ENCODE assay signal across 18 cellular contexts in genomic region chr12:112798019-112798760, GRCh38. TPM values are rescaled to one million over a fixed set of nuclear protein-coding genes. Genes with fewer than 3 reads are reported as not detected.
DNase-seq lines count a peak whose midpoint lies in the region; ATAC-seq and TF ChIP-seq lines count a peak whose summit lies in the region.
"Had no signal": no experiment of that assay in that cellular context is flagged by ENCODE, and none has a peak within 500 bp of the region (broad histone marks: within the 10 kb centered on the region; RNA-seq: fewer than 3 reads in every experiment).

No MANE protein-coding gene starts in this region.

- H3K4me3 Mint-ChIP-seq in effector memory CD8-positive, alpha-beta T cell: peak overlapping the region in 1 of 2 donors; percentile 19
- H3K4me3 Mint-ChIP-seq: mesothelial cell of epicardium had no signal

- no peaks in the 10 kb centered on the region for H3K36me3 Mint-ChIP-seq in effector memory CD8-positive, alpha-beta T cell (ENCODE audit: insufficient read depth)
- H3K36me3 Mint-ChIP-seq: mesothelial cell of epicardium had no signal

- ATAC-seq in effector memory CD8-positive, alpha-beta T cell (replicated peaks): no peak
- ATAC-seq: sciatic nerve had no signal

- H3K27me3 Mint-ChIP-seq in effector memory CD8-positive, alpha-beta T cell: peaks cover 67 to 93% of the 10 kb centered on the region in 2 donors

- DNase-seq in BE2C (peak; percentile 51), MV-4-11 (lab: John Stamatoyannopoulos, UW) (peak; percentile 1), amygdala (lab: John Stamatoyannopoulos, UW) (peak in 31 of 56 donors; percentile 3 to 43 (median 19)), left kidney (ENCODE audit: low read depth, low spot score) (peak; percentile 19), NCI-H510A (lab: John Stamatoyannopoulos, UW) (no peak), DMS 273 (lab: John Stamatoyannopoulos, UW; ENCODE audit: unreplicated experiment) (no peak)
- DNase-seq in effector memory CD8-positive, alpha-beta T cell: no peak
- no peak for DNase-seq in activated T-cell treated with anti-CD3 and anti-CD28 coated beads, Interleukin-2, amount 50 U/mL, for 48 hours
- DNase-seq: activated CD4-positive, CD25-positive, alpha-beta regulatory T cell; activated effector memory CD4-positive, alpha-beta T cell treated with Interleukin-2 at 50 U/mL for 16 hours; aorta; islet precursor cell; Kasumi-1; NCI-H187 treated with DMSO at 0.1 percent for 48 hours; stimulated activated CD4-positive, alpha-beta T cell treated with anti-CD3 and anti-CD28 coated beads, Interleukin-2, amount 100 ng/mL, for 24 hours had no signal

- no peak for TF ChIP-seq CTCF in BE2C (IDR thresholded peaks at IDR 0.05; ENCODE audit: low read depth, low read length)

- H3K36me3 ChIP-seq in BE2C: peaks cover 65% of the 10 kb centered on the region
- H3K36me3 ChIP-seq: suprapubic skin had no signal

- H3K4me1 Mint-ChIP-seq in effector memory CD8-positive, alpha-beta T cell (ENCODE audit: low read depth in 2 of 2): peaks cover 9 to 12% of the 10 kb centered on the region in 2 donors
- H3K4me1 Mint-ChIP-seq: mesothelial cell of epicardium had no signal

- H3K27ac Mint-ChIP-seq in effector memory CD8-positive, alpha-beta T cell: no peak overlapping the region
- H3K27ac Mint-ChIP-seq: mesothelial cell of epicardium had no signal

- peak overlapping the region; percentile 25 for H3K4me3 ChIP-seq in BE2C (ENCODE audit: low read depth, low read length)
- H3K4me3 ChIP-seq: suprapubic skin had no signal

- no peaks in the 10 kb centered on the region for H3K9me3 ChIP-seq in BE2C
- H3K9me3 ChIP-seq: suprapubic skin had no signal

- H3K9me3 Mint-ChIP-seq in effector memory CD8-positive, alpha-beta T cell: no peaks in the 10 kb centered on the region
- H3K9me3 Mint-ChIP-seq: mesothelial cell of epicardium had no signal

- no peaks in the 10 kb centered on the region for H3K27me3 ChIP-seq in BE2C

- H3K4me1 ChIP-seq in BE2C: peaks cover 59% of the 10 kb centered on the region
- H3K4me1 ChIP-seq: suprapubic skin had no signal

RNA-seq across cellular contexts. Expression of gene RPH3A, which starts 6.6 kb away (rescaled TPM):
- polyA plus RNA-seq in BE2C (2012; ENCODE audit: insufficient read depth, insufficient read length, low read depth): 61.2 TPM
- polyA plus RNA-seq: aorta had no signal

Comparison
In these comparisons a context has a peak if more than half of its experiments do, and no peak if none do; other contexts are left out.
1. DNase-seq: peak in BE2C (single experiment), MV-4-11 (single experiment), amygdala (31 of 56) and left kidney (single experiment); none in NCI-H510A (single experiment), effector memory CD8-positive, alpha-beta T cell (0 of 3), activated T-cell treated with anti-CD3 and anti-CD28 coated beads, Interleukin-2, amount 50 U/mL, for 48 hours (0 of 2) and DMS 273 (single experiment).